ENCODE assay signal across 10 cellular contexts in genomic region chr15:59918994-59919951, GRCh38.
DNase-seq lines count a peak whose midpoint lies in the region; ATAC-seq and TF ChIP-seq lines count a peak whose summit lies in the region.
"Had no signal": no experiment of that assay in that cellular context is flagged by ENCODE, and none has a peak within 500 bp of the region (broad histone marks: within the 10 kb centered on the region; RNA-seq: fewer than 3 reads in every experiment).

No MANE protein-coding gene starts in this region.

- no peak for TF ChIP-seq POLR2A in testis (IDR thresholded peaks at IDR 0.05)

- H3K9me3 Mint-ChIP-seq in activated CD4-positive, alpha-beta T cell treated with anti-CD3 and anti-CD28 coated beads, Interleukin-2, amount 10 ng/mL, durations not matched to agents 7 days and 5 days, result no peaks in the 10 kb centered on the region
- H3K9me3 Mint-ChIP-seq: nephron had no signal

- H3K36me3 Mint-ChIP-seq in activated CD4-positive, alpha-beta T cell treated with anti-CD3 and anti-CD28 coated beads, Interleukin-2, amount 10 ng/mL, durations not matched to agents 7 days and 5 days (ENCODE audit: low read depth), result no peaks in the 10 kb centered on the region

- H3K9me3 ChIP-seq in testis, result no peaks in the 10 kb centered on the region

- peak; percentile 82 for ATAC-seq in GM18909 (IDR thresholded peaks at IDR 0.05; ENCODE audit: poor library complexity, unreplicated experiment)
- ATAC-seq in HG03060 (IDR thresholded peaks at IDR 0.05; ENCODE audit: low read depth, unreplicated experiment), result peak; percentile 80

- CTCF ChIA-PET in activated CD4-positive, alpha-beta T cell treated with anti-CD3 and anti-CD28 coated beads, Interleukin-2, amount 10 ng/mL, durations not matched to agents 7 days and 5 days (lab: Charles Lee), result interaction anchor here (1.3 to 2.0 kb wide), 3 partner anchors 13 to 407 kb away, joined by 3 to 6 read pairs (median 5); no protein-coding TSS in a partner anchor

- H3K27ac Mint-ChIP-seq in activated CD4-positive, alpha-beta T cell treated with anti-CD3 and anti-CD28 coated beads, Interleukin-2, amount 10 ng/mL, durations not matched to agents 7 days and 5 days, result peak overlapping the region; percentile 93
- H3K27ac Mint-ChIP-seq: nephron had no signal

- H3K4me3 ChIP-seq in kidney epithelial cell (ENCODE audit: low read depth, low read length) (no peak overlapping the region), testis (no peak overlapping the region), dorsolateral prefrontal cortex (no peak overlapping the region)
- H3K4me3 ChIP-seq: SK-N-MC had no signal

- H3K4me3 Mint-ChIP-seq in activated CD4-positive, alpha-beta T cell treated with anti-CD3 and anti-CD28 coated beads, Interleukin-2, amount 10 ng/mL, durations not matched to agents 7 days and 5 days, result peak overlapping the region; percentile 24
- H3K4me3 Mint-ChIP-seq: nephron had no signal

- POLR2A ChIA-PET in activated CD4-positive, alpha-beta T cell treated with anti-CD3 and anti-CD28 coated beads, Interleukin-2, amount 10 ng/mL, durations not matched to agents 7 days and 5 days (lab: Charles Lee), result no interaction called here

- WGBS in testis, 2 donors, result 84 to 87% methylated on average over 11 of the region's 11 CpGs

- H3K27me3 ChIP-seq in kidney epithelial cell (ENCODE audit: control insufficient read depth, insufficient read depth, low read length), result no peaks in the 10 kb centered on the region
- H3K27me3 ChIP-seq in testis, result no peaks in the 10 kb centered on the region
- H3K27me3 ChIP-seq in dorsolateral prefrontal cortex, result peaks cover 0 to 30% (median 2%) of the 10 kb centered on the region in 45 donors

- peak; percentile 67 for DNase-seq in activated CD4-positive, alpha-beta T cell treated with anti-CD3 and anti-CD28 coated beads, Interleukin-2, amount 10 ng/mL, durations not matched to agents 7 days and 5 days
- DNase-seq in kidney epithelial cell (ENCODE audit: low read depth) (peak; percentile 73), testis (no peak), dorsolateral prefrontal cortex (no peak), NCI-H748 treated with DMSO at 0.1 percent for 48 hours (lab: John Stamatoyannopoulos, UW) (no peak), NCI-H1048 (lab: John Stamatoyannopoulos, UW) (no peak)

- H3K27ac ChIP-seq in testis (no peak overlapping the region), dorsolateral prefrontal cortex (no peak overlapping the region)
- H3K27ac ChIP-seq: SK-N-MC had no signal

- TF ChIP-seq CTCF in kidney epithelial cell (IDR thresholded peaks at IDR 0.05; ENCODE audit: insufficient read depth, low read length, poor library complexity, severe bottlenecking) (no peak), testis (IDR thresholded peaks at IDR 0.05) (no peak), dorsolateral prefrontal cortex (IDR thresholded peaks at IDR 0.05 in 54 of 56, conservative IDR thresholded peaks at IDR 0.05 in 2 of 56; ENCODE audit: low read depth in 1 of 56, partially characterized antibody in 56 of 56) (no peak)

- H3K4me1 ChIP-seq in testis, result no peaks in the 10 kb centered on the region

- peaks cover 14% of the 10 kb centered on the region for H3K27me3 Mint-ChIP-seq in activated CD4-positive, alpha-beta T cell treated with anti-CD3 and anti-CD28 coated beads, Interleukin-2, amount 10 ng/mL, durations not matched to agents 7 days and 5 days

- H3K36me3 ChIP-seq in kidney epithelial cell (ENCODE audit: control insufficient read depth, insufficient read depth, low read length) (no peaks in the 10 kb centered on the region), testis (ENCODE audit: low read depth, missing control alignments) (no peaks in the 10 kb centered on the region)

- peaks cover 35% of the 10 kb centered on the region for H3K4me1 Mint-ChIP-seq in activated CD4-positive, alpha-beta T cell treated with anti-CD3 and anti-CD28 coated beads, Interleukin-2, amount 10 ng/mL, durations not matched to agents 7 days and 5 days
- H3K4me1 Mint-ChIP-seq: nephron had no signal

- intact Hi-C loops in testis (cut with DNase I; ENCODE audit: low total_unique reads) (no loop called here), dorsolateral prefrontal cortex (cut with DNase I) (no loop called here)

Comparison
In these comparisons a context has a peak if more than half of its experiments do, and no peak if none do; other contexts are left out.
1. DNase-seq: peak in activated CD4-positive, alpha-beta T cell treated with anti-CD3 and anti-CD28 coated beads, Interleukin-2, amount 10 ng/mL, durations not matched to agents 7 days and 5 days (single experiment) and kidney epithelial cell (single experiment); none in testis (single experiment), dorsolateral prefrontal cortex (0 of 10), NCI-H748 treated with DMSO at 0.1 percent for 48 hours (single experiment) and NCI-H1048 (single experiment).